In genomic region chr3:42353632-42354031, GRCh38 we compare ENCODE assay signal across 14 cellular contexts. TPM values are rescaled to one million over a fixed set of nuclear protein-coding genes. Genes with fewer than 3 reads are reported as not detected.
A peak's percentile ranks its signal among the peaks of the same experiment; 100 is the strongest.
DNase-seq lines count a peak whose midpoint lies in the region; ATAC-seq, FAIRE-seq and TF ChIP-seq lines count a peak whose summit lies in the region.
"Had no signal": no experiment of that assay in that cellular context is flagged by ENCODE, and none has a peak within 500 bp of the region (broad histone marks: within the 10 kb centered on the region; RNA-seq: fewer than 3 reads in every experiment).

No MANE protein-coding gene starts in this region.

- no peak overlapping the region for H3K9ac ChIP-seq in K562 (ENCODE audit: insufficient read depth in 1 of 2, low read depth in 2 of 2, low read length in 2 of 2)
- H3K9ac ChIP-seq: BLaER1, GM23248 had no signal

- H3K9me3 Mint-ChIP-seq in activated T-helper 1 cell treated with anti-CD3 and anti-CD28 coated beads, Interleukin-12 subunit alpha, Interleukin-12 subunit beta, Interleukin-2, Interleukin-4 antibody, amounts not matched to agents 30 ng/mL and 10 ng/mL and 1 ng/mL, durations not matched to agents 14 hours and 24 hours and 36 hours: no peaks in the 10 kb centered on the region

- CTCF ChIA-PET in K562 (lab: Yijun Ruan, JAX; ENCODE audit: low intra/inter-chr PET ratio): no interaction called here

- no peaks in the 10 kb centered on the region for H3K36me3 ChIP-seq in K562 (ENCODE audit: control insufficient read depth, insufficient read depth, low read length)
- no peaks in the 10 kb centered on the region for H3K36me3 ChIP-seq in mucosa of descending colon (ENCODE audit: low read depth)
- H3K36me3 ChIP-seq: BLaER1 had no signal

- in situ Hi-C loops in G401 (cut with HindIII; ENCODE audit: low sequenced_read_pairs) (no loop called here), K562 (cut with MboI) (no loop called here)

- POLR2A ChIA-PET in K562 (lab: Yijun Ruan, JAX): interaction anchor here (1.2 kb wide), 1 partner anchor 15 kb away, joined by 4 read pairs; no protein-coding TSS in a partner anchor

- no peak for FAIRE-seq in K562 (lab: Jason Lieb, UNC)

- no peak for TF ChIP-seq CTCF in K562 (IDR thresholded peaks at IDR 0.05 in 2 of 3, conservative IDR thresholded peaks at IDR 0.05 in 1 of 3; ENCODE audit: insufficient read depth in 2 of 3, low read depth in 1 of 3, low read length in 3 of 3)
- no peak for TF ChIP-seq CTCF in mucosa of descending colon (IDR thresholded peaks at IDR 0.05)

- no TSS peak for BruUV-seq in K562 (replicated peaks; lab: Mats Ljungman, UMichigan)

- H3K9me1 ChIP-seq in K562 (ENCODE audit: control insufficient read depth, insufficient read depth, low read length): no peaks in the 10 kb centered on the region

- no peaks in the 10 kb centered on the region for H3K79me2 ChIP-seq in K562 (ENCODE audit: control insufficient read depth, insufficient read depth, low read length)

- ATAC-seq in K562 (no peak), mucosa of descending colon (no peak)

- H3K27me3 Mint-ChIP-seq in activated T-helper 1 cell treated with anti-CD3 and anti-CD28 coated beads, Interleukin-12 subunit alpha, Interleukin-12 subunit beta, Interleukin-2, Interleukin-4 antibody, amounts not matched to agents 30 ng/mL and 10 ng/mL and 1 ng/mL, durations not matched to agents 14 hours and 24 hours and 36 hours (ENCODE audit: insufficient read depth): peaks cover 5% of the 10 kb centered on the region

- no peaks in the 10 kb centered on the region for H4K20me1 ChIP-seq in K562 (replicated peaks; ENCODE audit: control insufficient read depth, insufficient read depth, low read length)
- H4K20me1 ChIP-seq: BLaER1 had no signal

- no peaks in the 10 kb centered on the region for H3K9me3 ChIP-seq in K562 (replicated peaks; ENCODE audit: control insufficient read depth, insufficient read depth, low read depth, low read length)
- no peaks in the 10 kb centered on the region for H3K9me3 ChIP-seq in mucosa of descending colon
- H3K9me3 ChIP-seq: Caco-2 had no signal

- no peaks in the 10 kb centered on the region for H3K36me3 Mint-ChIP-seq in activated T-helper 1 cell treated with anti-CD3 and anti-CD28 coated beads, Interleukin-12 subunit alpha, Interleukin-12 subunit beta, Interleukin-2, Interleukin-4 antibody, amounts not matched to agents 30 ng/mL and 10 ng/mL and 1 ng/mL, durations not matched to agents 14 hours and 24 hours and 36 hours (ENCODE audit: low read depth)

- H3K4me2 ChIP-seq in K562 (ENCODE audit: insufficient read depth, low read length): no peak overlapping the region
- H3K4me2 ChIP-seq: BLaER1 had no signal

- no peak for TF ChIP-seq POLR2A in K562 (conservative IDR thresholded peaks at IDR 0.05)

- no peak overlapping the region for H2AFZ ChIP-seq in K562 (ENCODE audit: low read depth, low read length)
- H2AFZ ChIP-seq: GM23248 had no signal

- DNase-seq in G401 (ENCODE audit: low spot score) (peak; percentile 9), K562 (ENCODE audit: extremely low read depth in 1 of 4, low spot score in 3 of 4) (no peak), foreskin melanocyte (peak; percentile 3), mucosa of descending colon (no peak), nucleus accumbens (lab: John Stamatoyannopoulos, UW) (no peak)
- DNase-seq in activated T-helper 1 cell treated with anti-CD3 and anti-CD28 coated beads, Interleukin-12 subunit alpha, Interleukin-12 subunit beta, Interleukin-2, Interleukin-4 antibody, amounts not matched to agents 30 ng/mL and 10 ng/mL and 1 ng/mL, durations not matched to agents 14 hours and 24 hours and 36 hours (ENCODE audit: low spot score): no peak
- DNase-seq: Caco-2; CD8-positive, alpha-beta memory T cell; DND-41; GM23248; H7 had no signal

- H3K4me1 Mint-ChIP-seq in activated T-helper 1 cell treated with anti-CD3 and anti-CD28 coated beads, Interleukin-12 subunit alpha, Interleukin-12 subunit beta, Interleukin-2, Interleukin-4 antibody, amounts not matched to agents 30 ng/mL and 10 ng/mL and 1 ng/mL, durations not matched to agents 14 hours and 24 hours and 36 hours (ENCODE audit: low read depth): no peaks in the 10 kb centered on the region

- no peak overlapping the region for H3K4me3 Mint-ChIP-seq in activated T-helper 1 cell treated with anti-CD3 and anti-CD28 coated beads, Interleukin-12 subunit alpha, Interleukin-12 subunit beta, Interleukin-2, Interleukin-4 antibody, amounts not matched to agents 30 ng/mL and 10 ng/mL and 1 ng/mL, durations not matched to agents 14 hours and 24 hours and 36 hours

- TF ChIP-seq EP300 in K562 (IDR thresholded peaks at IDR 0.05; ENCODE audit: low read length): no peak

- H3K4me1 ChIP-seq in K562 (replicated peaks in 1 of 2; ENCODE audit: control insufficient read depth in 2 of 2, insufficient read depth in 2 of 2, low read length in 2 of 2): no peaks in the 10 kb centered on the region
- no peaks in the 10 kb centered on the region for H3K4me1 ChIP-seq in mucosa of descending colon (ENCODE audit: low read depth)
- H3K4me1 ChIP-seq: BLaER1 had no signal

- TF ChIP-seq RAD21 in K562 (CRISPR knock-in tag; conservative IDR thresholded peaks at IDR 0.05 in 1 of 2, IDR thresholded peaks at IDR 0.05 in 1 of 2): no peak

- H3K27me3 ChIP-seq in K562 (ENCODE audit: control insufficient read depth in 2 of 2, insufficient read depth in 2 of 2, low read length in 2 of 2): no peaks in the 10 kb centered on the region
- H3K27me3 ChIP-seq: BLaER1 had no signal

- no peak overlapping the region for H3K4me3 ChIP-seq in K562
- H3K4me3 ChIP-seq in mucosa of descending colon: no peak overlapping the region
- H3K4me3 ChIP-seq: BLaER1, GM23248 had no signal

- H3K27ac ChIP-seq in K562 (ENCODE audit: extremely low read depth, low read depth, low read length): no peak overlapping the region
- H3K27ac ChIP-seq: BLaER1, GM23248 had no signal

- intact Hi-C loops in K562 (cut with micrococcal nuclease) (no loop called here), mucosa of descending colon (cut with DNase I, micrococcal nuclease) (no loop called here)
- intact Hi-C loops in activated T-helper 1 cell treated with anti-CD3 and anti-CD28 coated beads, Interleukin-12 subunit alpha, Interleukin-12 subunit beta, Interleukin-2, Interleukin-4 antibody, amounts not matched to agents 30 ng/mL and 10 ng/mL and 1 ng/mL, durations not matched to agents 14 hours and 24 hours and 36 hours (cut with micrococcal nuclease): no loop called here

- H3K27ac Mint-ChIP-seq in activated T-helper 1 cell treated with anti-CD3 and anti-CD28 coated beads, Interleukin-12 subunit alpha, Interleukin-12 subunit beta, Interleukin-2, Interleukin-4 antibody, amounts not matched to agents 30 ng/mL and 10 ng/mL and 1 ng/mL, durations not matched to agents 14 hours and 24 hours and 36 hours: no peak overlapping the region

TF ChIP-seq in K562, 482 proteins besides CTCF, POLR2A, EP300 and RAD21:
- peak; percentile 91 for TF ChIP-seq MAFG (tag; conservative IDR thresholded peaks at IDR 0.05)
- TF ChIP-seq HDAC1 (IDR thresholded peaks at IDR 0.05): no peak
- peak; percentile 95 for TF ChIP-seq MAFK (IDR thresholded peaks at IDR 0.05; ENCODE audit: low read length)
- TF ChIP-seq MAFF (IDR thresholded peaks at IDR 0.05; ENCODE audit: low read length): peak; percentile 95
- TF ChIP-seq SMARCB1 (IDR thresholded peaks at IDR 0.05; ENCODE audit: insufficient read length, low read depth): no peak
- peak; percentile 86 for TF ChIP-seq C11orf30 (IDR thresholded peaks at IDR 0.05; ENCODE audit: low read depth)
- TF ChIP-seq ZNF316 (IDR thresholded peaks at IDR 0.05): peak; percentile 95
TF ChIP-seq in K562: peak in this region for 5.

RNA-seq across cellular contexts. Expression of gene LYZL4, which starts 56.8 kb away (rescaled TPM):
- total RNA-seq in G401 (2014; rRNA removed; shearing (Covaris generic)): not detected in 2 replicates
- total RNA-seq in K562 (2011; cell fraction: chromatin; rRNA removed; ENCODE audit: low replicate concordance): not detected in 2 replicates
- total RNA-seq in K562 (2011; cell fraction: nucleolus; rRNA removed): not detected in 2 replicates
- total RNA-seq in K562 (2011; cell fraction: nucleoplasm; rRNA removed): not detected in 2 replicates
- total RNA-seq in K562 (2014; rRNA removed) (not detected in 2 replicates), K562 (2014; rRNA removed; fragmentation: Illumina TruSeq; extraction: Trizol) (not detected in 2 replicates), K562 (2015; rRNA removed; fragmentation: Illumina TruSeq; extraction: Trizol) (not detected in 2 replicates), K562 (2021) (not detected in 2 replicates), mucosa of descending colon (not detected)
- polyA plus RNA-seq in K562 (2011; rRNA removed) (not detected in 2 replicates), K562 (2014; fragmentation: Illumina TruSeq; extraction: Trizol) (not detected in 2 replicates), K562 (2014; fragmentation: Nextera tagmentation; extraction: Ambion mirVana) (not detected), K562 (2014; rRNA removed) (not detected in 2 replicates)
- not detected in 2 replicates for polyA plus RNA-seq in K562 (2011; cell fraction: cytosol; rRNA removed)
- polyA plus RNA-seq in K562 (2011; cell fraction: nucleus; rRNA removed): not detected in 2 replicates
- not detected in 2 replicates for polyA plus RNA-seq in K562 (2012)
- polyA minus RNA-seq in K562 (2011; rRNA and poly(A)+ RNA removed): not detected in 2 replicates
- polyA minus RNA-seq in K562 (2011; cell fraction: cytosol; rRNA and poly(A)+ RNA removed): not detected in 2 replicates
- polyA minus RNA-seq in K562 (2011; cell fraction: nucleus; rRNA and poly(A)+ RNA removed): not detected in 2 replicates
- total RNA-seq in activated T-helper 1 cell treated with anti-CD3 and anti-CD28 coated beads, Interleukin-12 subunit alpha, Interleukin-12 subunit beta, Interleukin-2, Interleukin-4 antibody, amounts not matched to agents 30 ng/mL and 10 ng/mL and 1 ng/mL, durations not matched to agents 14 hours and 24 hours and 36 hours: not detected in 2 replicates
- total RNA-seq: A673; Caco-2; CD8-positive, alpha-beta memory T cell; GM23248; H7; HT-29 had no signal
- polyA plus RNA-seq: CD8-positive, alpha-beta memory T cell; GM23248 had no signal

Comparison
In these comparisons a context has a peak if more than half of its experiments do, and no peak if none do; other contexts are left out.
1. DNase-seq: peak in G401 (single experiment) and foreskin melanocyte (single experiment); none in K562 (0 of 4), activated T-helper 1 cell treated with anti-CD3 and anti-CD28 coated beads, Interleukin-12 subunit alpha, Interleukin-12 subunit beta, Interleukin-2, Interleukin-4 antibody, amounts not matched to agents 30 ng/mL and 10 ng/mL and 1 ng/mL, durations not matched to agents 14 hours and 24 hours and 36 hours (single experiment), mucosa of descending colon (0 of 3) and nucleus accumbens (0 of 56).